In the genomic region with DNA sequence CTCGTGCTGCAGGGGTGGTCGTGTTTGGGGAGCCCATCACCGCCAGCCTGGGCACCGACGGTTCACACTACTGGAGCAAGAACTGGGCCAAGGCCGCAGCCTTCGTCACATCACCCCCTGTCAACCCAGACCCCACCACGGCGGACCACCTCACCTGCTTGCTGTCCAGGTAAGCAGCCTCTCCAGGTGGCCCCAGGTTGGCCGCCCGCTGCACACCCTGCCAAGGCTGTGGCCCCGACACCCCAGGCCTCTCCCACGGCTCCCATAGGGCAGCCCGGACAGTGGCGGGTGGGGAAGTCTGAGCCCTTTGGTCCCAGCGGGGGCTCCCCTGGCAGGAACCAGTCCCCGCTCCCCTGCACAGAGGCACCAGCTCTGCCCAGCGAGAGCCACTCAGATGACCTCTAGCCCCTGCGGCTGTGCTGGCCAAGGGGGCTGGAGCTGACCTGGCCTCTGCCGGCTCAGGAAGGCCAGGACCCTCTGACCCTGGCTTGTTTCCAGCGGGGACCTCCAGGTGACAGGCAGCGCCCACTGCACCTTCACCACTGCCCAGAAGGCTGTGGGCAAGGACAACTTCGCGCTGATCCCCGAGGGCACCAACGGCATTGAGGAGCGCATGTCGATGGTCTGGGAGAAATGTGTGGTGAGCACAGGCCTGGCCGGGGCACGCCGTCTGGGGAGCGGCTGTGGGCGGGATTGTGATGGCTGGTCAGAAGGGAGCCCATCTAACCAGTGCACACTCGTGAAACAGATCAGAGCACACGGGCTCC, we compare ENCODE assay signal across 19 cellular contexts.
"Had no signal": no experiment of that assay in that cellular context is flagged by ENCODE, and none has a peak within 500 bp of the region (broad histone marks: within the 10 kb centered on the region; RNA-seq: fewer than 3 reads in every experiment).

No MANE protein-coding gene starts in this region.

- DNase-seq: activated B cell treated with CpG ODN at 0.5 μM for 24 hours; activated CD4-positive, alpha-beta T cell treated with anti-CD3 and anti-CD28 coated beads, Interleukin-2, amount 50 U/mL, for 1 hour; activated CD8-positive, alpha-beta T cell treated with anti-CD3 and anti-CD28 coated beads, Interleukin-2, amount 10 ng/mL, durations not matched to agents 7 days and 5 days; activated effector memory CD4-positive, alpha-beta T cell treated with Interleukin-2 at 50 U/mL for 16 hours; activated naive CD4-positive, alpha-beta T cell treated with Interleukin-2 at 50 U/mL for 16 hours; anterior cingulate cortex; endodermal cell; foreskin keratinocyte; mesenchymal stem cell; natural killer cell; stimulated activated CD4-positive, alpha-beta T cell treated with anti-CD3 and anti-CD28 coated beads, Interleukin-15, amount 100 ng/mL, for 24 hours; stimulated activated CD4-positive, alpha-beta T cell treated with anti-CD3 and anti-CD28 coated beads, Interleukin-2, amount 100 ng/mL, for 24 hours; stimulated activated naive CD4-positive, alpha-beta T cell; T-helper 1 cell had no signal

- H3K36me3 ChIP-seq: neural progenitor cell, tibial nerve had no signal

- H3K9ac ChIP-seq: neural progenitor cell had no signal

- FAIRE-seq: bronchial epithelial cell had no signal

- H3K4me1 ChIP-seq: foreskin keratinocyte, neural progenitor cell, tibial nerve had no signal

- H3K4me3 ChIP-seq: neural progenitor cell, smooth muscle cell, tibial nerve had no signal

- H3K27ac ChIP-seq: foreskin keratinocyte, neural progenitor cell, tibial nerve had no signal

- H3K27me3 ChIP-seq: foreskin keratinocyte, neural progenitor cell, tibial nerve had no signal

- H3K9me3 ChIP-seq: tibial nerve had no signal

- ATAC-seq: activated CD8-positive, alpha-beta T cell treated with anti-CD3 and anti-CD28 coated beads, Interleukin-2, amount 10 ng/mL, durations not matched to agents 7 days and 5 days; esophagus mucosa; foreskin keratinocyte; natural killer cell had no signal
